29 cellular contexts compared by ENCODE assay signal in the genomic region with DNA sequence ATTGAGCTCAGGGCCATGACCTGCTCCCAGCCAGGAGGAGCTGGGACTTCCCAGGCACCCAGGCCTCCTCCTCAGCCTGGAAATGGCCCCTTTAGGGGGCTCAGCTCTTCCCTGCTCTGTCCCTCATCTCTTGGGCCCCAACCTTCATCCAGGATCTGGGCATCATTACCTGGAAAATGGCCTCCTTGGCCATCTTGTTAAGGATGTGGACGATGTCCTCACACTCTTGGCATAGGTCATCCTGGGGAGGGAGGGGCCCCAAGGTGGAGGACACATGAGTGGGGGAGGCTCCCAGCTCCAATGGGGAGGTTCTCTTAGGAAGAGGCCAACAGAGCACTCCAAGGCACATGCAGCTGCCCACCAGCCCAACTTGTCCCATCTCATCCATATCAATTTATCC. TPM values are rescaled to one million over a fixed set of nuclear protein-coding genes. Genes with fewer than 3 reads are reported as not detected.
"Had no signal": no experiment of that assay in that cellular context is flagged by ENCODE, and none has a peak within 500 bp of the region (broad histone marks: within the 10 kb centered on the region; RNA-seq: fewer than 3 reads in every experiment).

No MANE protein-coding gene starts in this region.

- H3K36me3 ChIP-seq: brain microvascular endothelial cell, MG63, SJCRH30 had no signal

- H3K27me3 Mint-ChIP-seq: activated CD4-positive, alpha-beta T cell treated with anti-CD3 and anti-CD28 coated beads, Interleukin-2, amount 10 ng/mL, durations not matched to agents 24 days and 14 days; activated CD8-positive, alpha-beta T cell treated with anti-CD3 and anti-CD28 coated beads for 36 hours; activated naive CD8-positive, alpha-beta T cell treated with anti-CD3 and anti-CD28 coated beads for 36 hours had no signal

- ATAC-seq: activated CD8-positive, alpha-beta T cell treated with anti-CD3 and anti-CD28 coated beads for 36 hours; activated T-helper 17 cell treated with anti-CD3 and anti-CD28 coated beads, Interleukin-2, amount 50 U/mL, for 72 hours; Panc1 had no signal

- H3K36me3 Mint-ChIP-seq: activated naive CD8-positive, alpha-beta T cell treated with anti-CD3 and anti-CD28 coated beads for 36 hours had no signal

- H3K9me3 Mint-ChIP-seq: activated CD4-positive, alpha-beta T cell treated with anti-CD3 and anti-CD28 coated beads, Interleukin-2, amount 10 ng/mL, durations not matched to agents 24 days and 14 days; activated CD8-positive, alpha-beta T cell treated with anti-CD3 and anti-CD28 coated beads for 36 hours; activated naive CD8-positive, alpha-beta T cell treated with anti-CD3 and anti-CD28 coated beads for 36 hours; activated T-cell treated with anti-CD3 and anti-CD28 coated beads, Interleukin-2, amount 50 U/mL, for 72 hours; activated T-helper 17 cell treated with anti-CD3 and anti-CD28 coated beads, Interleukin-2, amount 50 U/mL, for 72 hours had no signal

- H3K27me3 ChIP-seq: brain microvascular endothelial cell, MG63, SJCRH30 had no signal

- H3K4me3 ChIP-seq: MG63, SJCRH30, SK-N-MC had no signal

- H3K9me3 ChIP-seq: MG63, SJCRH30 had no signal

- DNase-seq: activated CD4-positive, alpha-beta T cell treated with anti-CD3 and anti-CD28 coated beads, Interleukin-2, amount 10 ng/mL, durations not matched to agents 24 days and 14 days; activated CD4-positive, alpha-beta T cell treated with anti-CD3 and anti-CD28 coated beads, Interleukin-2, amount 50 U/mL, for 4 hours; activated CD8-positive, alpha-beta T cell treated with anti-CD3 and anti-CD28 coated beads for 36 hours; activated effector memory CD4-positive, alpha-beta T cell treated with anti-CD3 and anti-CD28 coated beads, Interleukin-2, amount 50 U/mL, for 16 hours; activated naive CD4-positive, alpha-beta T cell; activated naive CD4-positive, alpha-beta T cell treated with anti-CD3 and anti-CD28 coated beads, Interleukin-2, amount 50 U/mL, for 16 hours; activated naive CD8-positive, alpha-beta T cell treated with anti-CD3 and anti-CD28 coated beads for 36 hours; activated T-cell treated with anti-CD3 and anti-CD28 coated beads, Interleukin-2, amount 50 U/mL, for 1 hour; activated T-cell treated with anti-CD3 and anti-CD28 coated beads, Interleukin-2, amount 50 U/mL, for 72 hours; amniotic stem cell; brain microvascular endothelial cell; Kasumi-1; KG1; MG63; NCI-H1092; NCI-H1417 treated with DMSO at 0.1 percent for 48 hours; NCI-H1694 treated with DMSO at 0.1 percent for 48 hours; NCI-H2029; NCI-H345; NCI-H524 treated with DMSO at 0.1 percent for 48 hours; SJCRH30 had no signal

- H3K27ac Mint-ChIP-seq: activated CD4-positive, alpha-beta T cell treated with anti-CD3 and anti-CD28 coated beads, Interleukin-2, amount 10 ng/mL, durations not matched to agents 24 days and 14 days; activated CD8-positive, alpha-beta T cell treated with anti-CD3 and anti-CD28 coated beads for 36 hours; activated naive CD8-positive, alpha-beta T cell treated with anti-CD3 and anti-CD28 coated beads for 36 hours; activated T-cell treated with anti-CD3 and anti-CD28 coated beads, Interleukin-2, amount 50 U/mL, for 72 hours; activated T-helper 17 cell treated with anti-CD3 and anti-CD28 coated beads, Interleukin-2, amount 50 U/mL, for 72 hours had no signal

- H3K4me1 ChIP-seq: SJCRH30 had no signal

- H3K4me3 Mint-ChIP-seq: activated CD4-positive, alpha-beta T cell treated with anti-CD3 and anti-CD28 coated beads, Interleukin-2, amount 10 ng/mL, durations not matched to agents 24 days and 14 days; activated CD8-positive, alpha-beta T cell treated with anti-CD3 and anti-CD28 coated beads for 36 hours; activated naive CD8-positive, alpha-beta T cell treated with anti-CD3 and anti-CD28 coated beads for 36 hours; activated T-cell treated with anti-CD3 and anti-CD28 coated beads, Interleukin-2, amount 50 U/mL, for 72 hours; activated T-helper 17 cell treated with anti-CD3 and anti-CD28 coated beads, Interleukin-2, amount 50 U/mL, for 72 hours had no signal

- H3K27ac ChIP-seq: brain microvascular endothelial cell, SJCRH30, SK-N-MC had no signal

- H3K4me1 Mint-ChIP-seq: activated naive CD8-positive, alpha-beta T cell treated with anti-CD3 and anti-CD28 coated beads for 36 hours had no signal

RNA-seq across cellular contexts. Expression of a gene that starts 1.1 kb away (rescaled TPM):
- total RNA-seq: activated CD4-positive, alpha-beta T cell treated with anti-CD3 and anti-CD28 coated beads, Interleukin-2, amount 10 ng/mL, durations not matched to agents 24 days and 14 days; activated CD8-positive, alpha-beta memory T cell treated with anti-CD3 and anti-CD28 coated beads for 36 hours; activated CD8-positive, alpha-beta T cell treated with anti-CD3 and anti-CD28 coated beads for 36 hours; activated naive CD8-positive, alpha-beta T cell treated with anti-CD3 and anti-CD28 coated beads for 36 hours; activated T-cell treated with anti-CD3 and anti-CD28 coated beads, Interleukin-2, amount 50 U/mL, for 72 hours; activated T-helper 17 cell treated with anti-CD3 and anti-CD28 coated beads, Interleukin-2, amount 50 U/mL, for 72 hours; NCI-H460; RPMI7951; SJCRH30; T-helper 1 cell treated with Interleukin-12 subunit alpha and Interleukin-12 subunit beta and Interleukin-4 antibody, amounts not matched to agents 30 ng/mL and 1 ng/mL, for 36 hours; T-helper 2 cell treated with Interferon-gamma antibody and Interleukin-4, amounts not matched to agents 100 ng/mL and 5 ng/mL, for 36 hours had no signal

RNA-seq across cellular contexts. Expression of a gene that starts 27.2 kb away (rescaled TPM):
- total RNA-seq: NCI-H460, RPMI7951, SJCRH30 had no signal
